ENCODE assay signal across 11 cellular contexts in genomic region chr14:99576304-99576703, GRCh38. TPM values are rescaled to one million over a fixed set of nuclear protein-coding genes. Genes with fewer than 3 reads are reported as not detected.
DNase-seq lines count a peak whose midpoint lies in the region; ATAC-seq, FAIRE-seq and TF ChIP-seq lines count a peak whose summit lies in the region.
"Had no signal": no experiment of that assay in that cellular context is flagged by ENCODE, and none has a peak within 500 bp of the region (broad histone marks: within the 10 kb centered on the region; RNA-seq: fewer than 3 reads in every experiment).

No MANE protein-coding gene starts in this region.

- H3K9me3 ChIP-seq in K562 (replicated peaks; ENCODE audit: control insufficient read depth, insufficient read depth, low read depth, low read length), result no peaks in the 10 kb centered on the region
- no peaks in the 10 kb centered on the region for H3K9me3 ChIP-seq in lung (ENCODE audit: control insufficient read depth in 2 of 2, insufficient read depth in 1 of 2, low read length in 1 of 2)
- H3K9me3 ChIP-seq in stomach smooth muscle (ENCODE audit: control insufficient read depth in 2 of 2, low read length in 2 of 2), result no peaks in the 10 kb centered on the region
- no peaks in the 10 kb centered on the region for H3K9me3 ChIP-seq in left lung

- in situ Hi-C loops in K562 (cut with MboI), result no loop called here

- no peak for TF ChIP-seq POLR2A in K562 (conservative IDR thresholded peaks at IDR 0.05)

- WGBS in K562 (ENCODE audit: insufficient coverage, low coverage, missing lambda C conversion rate), result 67% methylated on average over 3 of the region's 5 CpGs
- WGBS in lung, 2 donors, result 60 to 81% methylated on average over 5 of the region's 5 CpGs

- TF ChIP-seq CTCF in K562 (IDR thresholded peaks at IDR 0.05 in 2 of 3, conservative IDR thresholded peaks at IDR 0.05 in 1 of 3; ENCODE audit: insufficient read depth in 2 of 3, low read depth in 1 of 3, low read length in 3 of 3), result no peak
- no peak for TF ChIP-seq CTCF in lung (IDR thresholded peaks at IDR 0.05; ENCODE audit: control extremely low read depth, extremely low read depth)
- TF ChIP-seq CTCF in left lung (IDR thresholded peaks at IDR 0.05), result no peak

- TF ChIP-seq EP300 in K562 (IDR thresholded peaks at IDR 0.05; ENCODE audit: low read length), result no peak

- CTCF ChIA-PET in K562 (lab: Yijun Ruan, JAX; ENCODE audit: low intra/inter-chr PET ratio), result no interaction called here

- no peak overlapping the region for H2AFZ ChIP-seq in K562 (ENCODE audit: low read depth, low read length)

- TF ChIP-seq RAD21 in K562 (CRISPR knock-in tag; conservative IDR thresholded peaks at IDR 0.05 in 1 of 2, IDR thresholded peaks at IDR 0.05 in 1 of 2), result no peak

- H3K4me1 ChIP-seq in K562 (replicated peaks in 1 of 2; ENCODE audit: control insufficient read depth in 2 of 2, insufficient read depth in 2 of 2, low read length in 2 of 2), result peaks cover 15 to 67% of the 10 kb centered on the region in 2 experiments
- peaks cover 10 to 78% of the 10 kb centered on the region in 2 donors for H3K4me1 ChIP-seq in lung (ENCODE audit: control insufficient read depth in 2 of 2, insufficient read depth in 2 of 2, low read length in 2 of 2)
- peaks cover 99% of the 10 kb centered on the region for H3K4me1 ChIP-seq in stomach smooth muscle (ENCODE audit: control insufficient read depth, insufficient read depth, low read length)
- peaks cover 36 to 50% of the 10 kb centered on the region in 2 donors for H3K4me1 ChIP-seq in left lung

- DNase-seq in M059J (ENCODE audit: low read depth) (peak; percentile 28), K562 (ENCODE audit: extremely low read depth in 1 of 4, low spot score in 3 of 4) (no peak), lung (ENCODE audit: low spot score) (no peak), left lung (no peak), NCI-H1436 treated with DMSO at 0.1 percent for 48 hours (lab: John Stamatoyannopoulos, UW) (no peak)
- DNase-seq: activated naive CD4-positive, alpha-beta T cell treated with anti-CD3 and anti-CD28 coated beads for 36 hours; erythroblast; NCI-H1436 had no signal

- no peaks in the 10 kb centered on the region for H3K9me1 ChIP-seq in K562 (ENCODE audit: control insufficient read depth, insufficient read depth, low read length)

- no TSS peak for BruUV-seq in K562 (replicated peaks; lab: Mats Ljungman, UMichigan)

- H3K4me3 ChIP-seq in K562 (no peak overlapping the region), lung (no peak overlapping the region), stomach smooth muscle (ENCODE audit: low read length in 2 of 2) (peak overlapping the region in 1 of 2 donors; percentile 8), left lung (no peak overlapping the region)

- H4K20me1 ChIP-seq in K562 (replicated peaks; ENCODE audit: control insufficient read depth, insufficient read depth, low read length), result peaks cover 45% of the 10 kb centered on the region

- ATAC-seq in K562, result peak; percentile 29; the same call in 2 of the 3 replicates
- ATAC-seq in lung (ENCODE audit: insufficient read depth, low FRiP score), result no peak
- ATAC-seq in GM18502 (IDR thresholded peaks at IDR 0.05; ENCODE audit: poor library complexity, unreplicated experiment), result no peak
- ATAC-seq in left lung, result no peak
- ATAC-seq: sciatic nerve had no signal

- no peak for FAIRE-seq in K562 (lab: Jason Lieb, UNC)

- H3K9ac ChIP-seq in K562 (ENCODE audit: insufficient read depth in 1 of 2, low read depth in 2 of 2, low read length in 2 of 2) (no peak overlapping the region; a peak in 1 of 4 replicates), stomach smooth muscle (ENCODE audit: low read length in 2 of 2) (peak overlapping the region in 1 of 2 donors; percentile 21)

- H3K36me3 ChIP-seq in K562 (ENCODE audit: control insufficient read depth, insufficient read depth, low read length) (no peaks in the 10 kb centered on the region), lung (ENCODE audit: control insufficient read depth in 2 of 2, insufficient read depth in 2 of 2, low read length in 2 of 2) (no peaks in the 10 kb centered on the region), stomach smooth muscle (ENCODE audit: control insufficient read depth in 2 of 2, insufficient read depth in 2 of 2, low read length in 2 of 2) (no peaks in the 10 kb centered on the region), left lung (no peaks in the 10 kb centered on the region)

- no peaks in the 10 kb centered on the region for H3K79me2 ChIP-seq in K562 (ENCODE audit: control insufficient read depth, insufficient read depth, low read length)

- POLR2A ChIA-PET in K562 (lab: Yijun Ruan, JAX), result interaction anchor here (0.7 kb wide), 1 partner anchor 26 kb away, joined by 4 read pairs; no protein-coding TSS in a partner anchor

- H3K27me3 ChIP-seq in K562 (ENCODE audit: control insufficient read depth in 2 of 2, insufficient read depth in 2 of 2, low read length in 2 of 2) (no peaks in the 10 kb centered on the region), lung (ENCODE audit: control insufficient read depth, insufficient read depth) (no peaks in the 10 kb centered on the region), stomach smooth muscle (ENCODE audit: control insufficient read depth in 1 of 2, insufficient read depth in 2 of 2, low read length in 2 of 2) (no peaks in the 10 kb centered on the region), left lung (no peaks in the 10 kb centered on the region)

- H3K27ac ChIP-seq in K562 (ENCODE audit: extremely low read depth, low read depth, low read length), result no peak overlapping the region
- peak overlapping the region; percentile 65 to 86 for H3K27ac ChIP-seq in lung (ENCODE audit: low read depth in 1 of 2, low read length in 1 of 2)
- H3K27ac ChIP-seq in stomach smooth muscle (ENCODE audit: low read length), result peak overlapping the region; percentile 94
- peak overlapping the region in 1 of 2 donors; percentile 70 for H3K27ac ChIP-seq in left lung

- intact Hi-C loops in K562 (cut with micrococcal nuclease), result no loop called here
- intact Hi-C loops in left lung (cut with DNase I), result no loop called here

- H3K4me2 ChIP-seq in K562 (ENCODE audit: insufficient read depth, low read length), result no peak overlapping the region

TF ChIP-seq in K562, 482 proteins besides CTCF, POLR2A, EP300 and RAD21:
- TF ChIP-seq PRDM10 (IDR thresholded peaks at IDR 0.05; ENCODE audit: partially characterized antibody) (peak; percentile 53), GTF2A2 (tag; IDR thresholded peaks at IDR 0.05) (no peak)
TF ChIP-seq in K562: peak in this region for 1.

RNA-seq across cellular contexts. Expression of gene CCDC85C, which starts 27.7 kb away (rescaled TPM):
- total RNA-seq in M059J (2014; rRNA removed; shearing (Covaris generic)), result 12.8 and 16.2 TPM in 2 replicates
- 5.9 and 10.4 TPM in 2 replicates for total RNA-seq in K562 (2011; cell fraction: chromatin; rRNA removed; ENCODE audit: low replicate concordance)
- total RNA-seq in K562 (2011; cell fraction: nucleolus; rRNA removed), result 5.2 and 5.5 TPM in 2 replicates
- total RNA-seq in K562 (2011; cell fraction: nucleoplasm; rRNA removed), result 5.1 and 5.3 TPM in 2 replicates
- total RNA-seq in K562 (2014; rRNA removed), result 6.3 and 13.5 TPM in 2 replicates
- total RNA-seq in K562 (2014; rRNA removed; fragmentation: Illumina TruSeq; extraction: Trizol), result 3.7 and 5.2 TPM in 2 replicates
- 7.0 and 7.2 TPM in 2 replicates for total RNA-seq in K562 (2015; rRNA removed; fragmentation: Illumina TruSeq; extraction: Trizol)
- total RNA-seq in K562 (2021), result 22.0 and 22.7 TPM in 2 replicates
- 4.2 and 5.4 TPM in 2 replicates for polyA plus RNA-seq in K562 (2011; rRNA removed)
- polyA plus RNA-seq in K562 (2011; cell fraction: cytosol; rRNA removed), result 4.8 and 12.5 TPM in 2 replicates
- polyA plus RNA-seq in K562 (2011; cell fraction: nucleus; rRNA removed), result 5.2 and 10.5 TPM in 2 replicates
- polyA plus RNA-seq in K562 (2012), result 7.1 and 9.7 TPM in 2 replicates
- 6.8 and 12.3 TPM in 2 replicates for polyA plus RNA-seq in K562 (2014; fragmentation: Illumina TruSeq; extraction: Trizol)
- under 1 TPM; 0.18 to 0.27 TPM for polyA plus RNA-seq in K562 (2014; fragmentation: Nextera tagmentation; extraction: Ambion mirVana)
- polyA plus RNA-seq in K562 (2014; rRNA removed), result 7.2 and 9.7 TPM in 2 replicates
- polyA minus RNA-seq in K562 (2011; rRNA and poly(A)+ RNA removed), result 4.5 and 5.3 TPM in 2 replicates
- 13.7 TPM in 2 replicates for polyA minus RNA-seq in K562 (2011; cell fraction: cytosol; rRNA and poly(A)+ RNA removed)
- 1.8 and 3.0 TPM in 2 replicates for polyA minus RNA-seq in K562 (2011; cell fraction: nucleus; rRNA and poly(A)+ RNA removed)
- 10 to 100 TPM in 1 of 2 donors, 1 to 10 TPM in 1; 2.8 to 19.8 TPM for total RNA-seq in lung
- 10 to 100 TPM; 16.0 to 19.2 TPM for polyA plus RNA-seq in lung
- 10 to 100 TPM; 16.4 to 19.0 TPM for total RNA-seq in left lung
